In the genomic region with DNA sequence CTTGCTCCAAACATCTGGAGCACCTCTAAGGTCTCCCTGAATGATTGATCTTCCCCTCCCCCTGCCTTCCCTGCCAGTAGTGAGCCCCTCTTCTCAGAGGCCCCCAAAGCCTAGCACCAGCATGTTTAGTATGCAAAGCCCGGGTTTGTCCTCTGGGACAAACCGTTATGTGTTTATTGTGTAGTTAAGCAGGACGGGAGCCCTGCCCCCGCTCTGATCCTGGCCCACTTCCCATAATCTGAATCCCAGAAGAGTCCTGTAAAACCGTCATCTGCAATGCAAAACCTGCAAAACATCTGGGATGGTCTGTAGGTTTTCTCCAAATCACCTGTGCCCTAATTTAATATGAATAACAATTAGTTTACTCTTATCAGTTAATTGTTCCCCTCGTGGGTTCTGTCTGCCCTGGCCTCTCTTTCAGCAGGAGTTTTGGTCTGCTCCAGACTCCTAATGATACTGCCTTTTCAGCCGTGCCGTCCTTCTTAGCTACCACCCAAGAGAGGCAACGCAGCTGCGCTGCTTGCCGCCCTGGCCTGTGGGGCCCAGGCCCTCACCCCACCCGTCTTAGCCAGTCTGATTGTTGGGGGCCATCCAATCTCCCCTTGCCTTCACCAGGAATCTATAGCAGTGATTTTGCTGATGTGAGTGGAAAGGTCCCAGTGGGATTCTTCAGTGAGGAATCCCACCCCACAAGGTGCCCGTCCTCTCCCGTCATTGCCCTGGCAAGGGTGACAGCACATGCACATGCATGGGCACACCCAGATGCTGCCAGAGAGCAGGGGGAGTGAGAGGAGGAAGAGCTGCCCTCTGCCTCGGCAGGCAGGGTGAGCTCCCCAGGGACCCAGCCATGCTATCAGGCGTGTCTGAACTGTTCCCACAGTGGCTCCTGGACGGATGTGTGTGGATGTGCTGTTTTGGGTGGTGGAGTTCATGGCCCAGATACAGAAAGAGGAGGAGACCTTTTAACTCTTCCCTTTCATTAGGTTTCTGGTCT, we compare ENCODE assay signal across 17 cellular contexts. TPM values are rescaled to one million over a fixed set of nuclear protein-coding genes. Genes with fewer than 3 reads are reported as not detected.
DNase-seq lines count a peak whose midpoint lies in the region; ATAC-seq, FAIRE-seq and TF ChIP-seq lines count a peak whose summit lies in the region.
"Had no signal": no experiment of that assay in that cellular context is flagged by ENCODE, and none has a peak within 500 bp of the region (broad histone marks: within the 10 kb centered on the region; RNA-seq: fewer than 3 reads in every experiment).

No MANE protein-coding gene starts in this region.

- H3K18ac ChIP-seq in H9 (ENCODE audit: insufficient read length, low read depth, low read length) = no peak overlapping the region

- H3K36me3 ChIP-seq in vagina = no peaks in the 10 kb centered on the region
- H3K36me3 ChIP-seq: upper lobe of right lung had no signal

- no peak overlapping the region; the same call in 1 of the 2 replicates for H3K14ac ChIP-seq in H9 (ENCODE audit: insufficient read depth, low read length)

- peaks cover 4% of the 10 kb centered on the region for H4K20me1 ChIP-seq in H9 (ENCODE audit: control insufficient read depth, insufficient read depth, insufficient read length)

- peaks cover 34% of the 10 kb centered on the region for H3K27me3 Mint-ChIP-seq in H9 (ENCODE audit: low read depth)
- H3K27me3 Mint-ChIP-seq in brain = peaks cover 15% of the 10 kb centered on the region
- peaks cover 72% of the 10 kb centered on the region for H3K27me3 Mint-ChIP-seq in nephron progenitor cell (ENCODE audit: low read depth, poor library complexity)

- peak overlapping the region; percentile 2 for H3K4me2 ChIP-seq in H9 (ENCODE audit: insufficient read depth, insufficient read length, low read length)

- intact Hi-C loops in vagina (cut with DNase I) = no loop called here

- H3K4me1 Mint-ChIP-seq in H9 (peaks cover 41 to 42% of the 10 kb centered on the region in 2 experiments), brain (peaks cover 69% of the 10 kb centered on the region), nephron progenitor cell (peaks cover 25% of the 10 kb centered on the region)

- H2BK5ac ChIP-seq in H9 (ENCODE audit: insufficient read length, low read length) = no peak overlapping the region

- FAIRE-seq in urothelium cell line (lab: Jason Lieb, UNC) = no peak

- H3K9me3 Mint-ChIP-seq in H9 (no peaks in the 10 kb centered on the region; a peak in 1 of 5 replicates), brain (peaks cover 0 to 2% (median 0%) of the 10 kb centered on the region in 5 experiments), nephron progenitor cell (no peaks in the 10 kb centered on the region)
- H3K9me3 Mint-ChIP-seq: activated B cell treated with CpG ODN at 0.5 μM for 24 hours; stimulated activated naive B cell treated with anti-CD40 and anti-IgM and Interleukin-4, amounts not matched to agents 10 μg/mL and 1 μg/mL and 100 μg/mL, for 72 hours had no signal

- no peak overlapping the region for H3K4me3 ChIP-seq in vagina
- H3K4me3 ChIP-seq: upper lobe of right lung had no signal

- no peak overlapping the region for H2BK20ac ChIP-seq in H9 (ENCODE audit: low read depth, low read length, poor library complexity, severe bottlenecking)

- peaks cover 22% of the 10 kb centered on the region for H3K23me2 ChIP-seq in H9 (ENCODE audit: insufficient read length, low read depth, low read length, poor library complexity, severe bottlenecking)

- no peak for TF ChIP-seq POLR2A in vagina (IDR thresholded peaks at IDR 0.05)

- H3K4ac ChIP-seq in H9 (ENCODE audit: low read depth, low read length) = no peak overlapping the region

- H3K23ac ChIP-seq in H9 (ENCODE audit: insufficient read length, low read depth, low read length) = no peak overlapping the region

- H4K8ac ChIP-seq in H9 (replicated peaks; ENCODE audit: insufficient read length, low read depth, low read length) = no peak overlapping the region

- peaks cover 0 to 3% (median 0%) of the 10 kb centered on the region in 3 experiments; a peak in 3 of 7 replicates for H3K36me3 Mint-ChIP-seq in H9 (ENCODE audit: insufficient read depth in 1 of 3, low read depth in 3 of 3)
- no peaks in the 10 kb centered on the region for H3K36me3 Mint-ChIP-seq in brain
- no peaks in the 10 kb centered on the region for H3K36me3 Mint-ChIP-seq in nephron progenitor cell (ENCODE audit: low read depth)
- H3K36me3 Mint-ChIP-seq: stimulated activated naive B cell treated with anti-CD40 and anti-IgM and Interleukin-4, amounts not matched to agents 10 μg/mL and 1 μg/mL and 100 μg/mL, for 72 hours had no signal

- H3K9ac ChIP-seq in H9 (ENCODE audit: extremely low read depth, insufficient read length, low read length) = no peak overlapping the region

- H3T11ph ChIP-seq in H9 (ENCODE audit: low read length) = no peak overlapping the region

- H3K9me3 ChIP-seq in H9 (ENCODE audit: control insufficient read depth, low read depth, low read length) (no peaks in the 10 kb centered on the region), vagina (no peaks in the 10 kb centered on the region)
- H3K9me3 ChIP-seq: upper lobe of right lung had no signal

- WGBS in H9 (ENCODE audit: extremely low coverage, insufficient read length, low lambda C conversion rate) = no CpG with 5 or more reads among the region's 17 CpGs

- no peak overlapping the region for H4K91ac ChIP-seq in H9 (ENCODE audit: insufficient read length, low read depth, low read length)

- no peaks in the 10 kb centered on the region for H3K79me1 ChIP-seq in H9 (ENCODE audit: insufficient read depth, low read depth, low read length, poor library complexity, severe bottlenecking)

- peaks cover 18% of the 10 kb centered on the region; the same call in 1 of the 2 replicates for H3K4me1 ChIP-seq in H9 (ENCODE audit: insufficient read depth, low read length)
- peaks cover 17% of the 10 kb centered on the region for H3K4me1 ChIP-seq in vagina

- H3K27me3 ChIP-seq in H9 (ENCODE audit: insufficient read depth, low read length) (no peaks in the 10 kb centered on the region), vagina (peaks cover 9% of the 10 kb centered on the region)

- no peak overlapping the region for H2BK15ac ChIP-seq in H9 (ENCODE audit: low read depth, low read length)

- peak; percentile 72 for DNase-seq in Ammon's horn (ENCODE audit: low spot score)
- DNase-seq in H9 = no peak
- no peak for DNase-seq in nephron progenitor cell
- no peak for DNase-seq in urothelium cell line (ENCODE audit: low spot score)
- DNase-seq in vagina (ENCODE audit: extremely low spot score in 2 of 2) = no peak
- DNase-seq: activated B cell treated with CpG ODN at 0.5 μM for 24 hours; activated CD8-positive, alpha-beta T cell treated with anti-CD3 and anti-CD28 coated beads, Interleukin-2, amount 10 ng/mL, durations not matched to agents 7 days and 5 days; COR-L47; effector CD8-positive, alpha-beta T cell; stimulated activated naive B cell treated with anti-CD40 and anti-IgM and Interleukin-4, amounts not matched to agents 10 μg/mL and 1 μg/mL and 100 μg/mL, for 72 hours; upper lobe of right lung had no signal

- no peak overlapping the region for H2AFZ ChIP-seq in H9 (ENCODE audit: low read length)

- no peak overlapping the region for H3K27ac ChIP-seq in H9 (ENCODE audit: insufficient read length, low read depth, low read length)
- no peak overlapping the region for H3K27ac ChIP-seq in vagina
- H3K27ac ChIP-seq: upper lobe of right lung had no signal

- no peak for ATAC-seq in GM18907 (IDR thresholded peaks at IDR 0.05; ENCODE audit: unreplicated experiment)
- ATAC-seq in GM21723 (IDR thresholded peaks at IDR 0.05; ENCODE audit: unreplicated experiment) = no peak
- ATAC-seq: activated CD8-positive, alpha-beta T cell treated with anti-CD3 and anti-CD28 coated beads, Interleukin-2, amount 10 ng/mL, durations not matched to agents 7 days and 5 days; HCT116; stimulated activated naive B cell treated with anti-CD40 and anti-IgM and Interleukin-4, amounts not matched to agents 10 μg/mL and 1 μg/mL and 100 μg/mL, for 72 hours; upper lobe of right lung had no signal

- H2BK120ac ChIP-seq in H9 (ENCODE audit: low read depth, low read length, poor library complexity, severe bottlenecking) = no peak overlapping the region

- H3K27ac Mint-ChIP-seq in H9 = no peak overlapping the region; a peak in 1 of 7 replicates
- H3K27ac Mint-ChIP-seq in brain = peak overlapping the region; percentile 51 to 97 (median 92)
- no peak overlapping the region for H3K27ac Mint-ChIP-seq in nephron progenitor cell
- H3K27ac Mint-ChIP-seq: activated B cell treated with CpG ODN at 0.5 μM for 24 hours; activated CD8-positive, alpha-beta T cell treated with anti-CD3 and anti-CD28 coated beads, Interleukin-2, amount 10 ng/mL, durations not matched to agents 7 days and 5 days; stimulated activated naive B cell treated with anti-CD40 and anti-IgM and Interleukin-4, amounts not matched to agents 10 μg/mL and 1 μg/mL and 100 μg/mL, for 72 hours had no signal

- H3K79me2 ChIP-seq in H9 (ENCODE audit: insufficient read depth, low read length) = no peaks in the 10 kb centered on the region; the same call in 1 of the 2 replicates

- TF ChIP-seq CTCF in H9 (conservative IDR thresholded peaks at IDR 0.05) (no peak), brain (conservative IDR thresholded peaks at IDR 0.05) (no peak), nephron progenitor cell (IDR thresholded peaks at IDR 0.05) (no peak), vagina (IDR thresholded peaks at IDR 0.05) (no peak)

- no peak overlapping the region for H3K56ac ChIP-seq in H9 (ENCODE audit: insufficient read length, low read depth, low read length)

- H2AK5ac ChIP-seq in H9 (ENCODE audit: insufficient read length, low read length) = no peak overlapping the region

- no peak overlapping the region for H2BK12ac ChIP-seq in H9 (ENCODE audit: insufficient read length, low read depth, low read length)

- H3K4me3 Mint-ChIP-seq in H9 (peak overlapping the region; percentile 9 to 69; a peak in 4 of 5 replicates), brain (peak overlapping the region; percentile 65 to 86 (median 81)), nephron progenitor cell (peak overlapping the region; percentile 20)
- H3K4me3 Mint-ChIP-seq: activated B cell treated with CpG ODN at 0.5 μM for 24 hours; activated CD8-positive, alpha-beta T cell treated with anti-CD3 and anti-CD28 coated beads, Interleukin-2, amount 10 ng/mL, durations not matched to agents 7 days and 5 days; stimulated activated naive B cell treated with anti-CD40 and anti-IgM and Interleukin-4, amounts not matched to agents 10 μg/mL and 1 μg/mL and 100 μg/mL, for 72 hours had no signal

- no peak overlapping the region for H4K5ac ChIP-seq in H9 (ENCODE audit: insufficient read length, low read depth, low read length)

RNA-seq across cellular contexts. Expression of a gene that starts 3.0 kb away (rescaled TPM):
- total RNA-seq in H9 (2021) (29.3 and 34.3 TPM in 2 replicates), vagina (0.74 TPM)
- polyA plus RNA-seq in brain (ENCODE audit: insufficient read depth, low read depth, low replicate concordance) = 110 TPM
- total RNA-seq: activated B cell treated with CpG ODN at 0.5 μM for 24 hours, MCF 10A had no signal
- polyA plus RNA-seq: AG04450 had no signal

Comparison
In these comparisons a context has a peak if more than half of its experiments do, and no peak if none do; other contexts are left out.
1. H3K27ac Mint-ChIP-seq: peak in brain (5 of 5); none in H9 (0 of 3) and nephron progenitor cell (single experiment).
2. H3K4me3 Mint-ChIP-seq: peak in every context shown above with its lines; median percentile 81 in brain; 39 in H9; 20 in nephron progenitor cell.
3. RNA of a gene that starts 3.0 kb away (total RNA-seq): 29.3 to 34.3 TPM in H9; 0.74 TPM in vagina (single experiment); every median in the first group is over 10 times any median in the second.